Comparison of ENCODE assay signal across 16 cellular contexts in the genomic region with DNA sequence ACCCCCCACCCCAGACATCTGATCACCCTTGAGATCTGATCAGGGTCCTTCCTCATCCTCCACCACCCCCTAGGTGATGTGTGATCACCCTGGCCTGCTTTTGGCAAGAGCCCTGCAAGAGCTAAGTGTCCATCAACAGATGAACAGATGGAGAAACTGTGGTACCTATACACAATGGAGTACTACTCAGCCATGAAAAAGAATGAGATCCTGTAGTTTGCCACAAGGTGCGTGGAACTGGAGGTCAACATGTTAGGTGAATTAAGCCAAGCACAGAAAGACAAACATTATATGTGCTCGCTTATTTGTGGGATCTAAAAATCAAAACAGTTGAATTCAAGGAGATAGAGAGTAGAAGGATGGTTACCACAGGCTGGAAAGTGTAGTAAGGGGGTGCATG.
DNase-seq lines count a peak whose midpoint lies in the region; ATAC-seq and TF ChIP-seq lines count a peak whose summit lies in the region.
"Had no signal": no experiment of that assay in that cellular context is flagged by ENCODE, and none has a peak within 500 bp of the region (broad histone marks: within the 10 kb centered on the region; RNA-seq: fewer than 3 reads in every experiment).

No MANE protein-coding gene starts in this region.

- H3K4me3 ChIP-seq in BLaER1 = peak overlapping the region; percentile 46; the same call in 1 of the 2 replicates
- H3K4me3 ChIP-seq: tibial nerve had no signal

- H4K20me1 ChIP-seq in BLaER1 = no peaks in the 10 kb centered on the region

- no peaks in the 10 kb centered on the region for H3K36me3 ChIP-seq in BLaER1
- H3K36me3 ChIP-seq: tibial nerve had no signal

- no peaks in the 10 kb centered on the region for H3K27me3 Mint-ChIP-seq in CD4-positive, alpha-beta T cell
- H3K27me3 Mint-ChIP-seq in activated CD8-positive, alpha-beta T cell treated with anti-CD3 and anti-CD28 coated beads, Interleukin-2, amount 10 ng/mL, durations not matched to agents 7 days and 5 days (ENCODE audit: low read depth) = no peaks in the 10 kb centered on the region
- peaks cover 0 to 4% (median 3%) of the 10 kb centered on the region in 3 donors for H3K27me3 Mint-ChIP-seq in immature natural killer cell (ENCODE audit: low read depth in 3 of 3)
- H3K27me3 Mint-ChIP-seq: activated B cell treated with CpG ODN at 0.5 μM for 24 hours; stimulated activated naive CD8-positive, alpha-beta T cell treated with anti-CD3 and anti-CD28 coated beads, Interleukin-15, Interleukin-2, amounts not matched to agents 100 ng/mL and 50 ng/mL, for 24 hours had no signal

- H3K36me3 Mint-ChIP-seq in CD4-positive, alpha-beta T cell (ENCODE audit: low read depth) = peaks cover under 1% of the 10 kb centered on the region
- H3K36me3 Mint-ChIP-seq in activated CD8-positive, alpha-beta T cell treated with anti-CD3 and anti-CD28 coated beads, Interleukin-2, amount 10 ng/mL, durations not matched to agents 7 days and 5 days (ENCODE audit: low read depth) = peaks cover 21% of the 10 kb centered on the region
- H3K36me3 Mint-ChIP-seq in immature natural killer cell = peaks cover 0 to 3% (median 0%) of the 10 kb centered on the region in 3 donors

- H3K4me2 ChIP-seq in BLaER1 = peak overlapping the region; percentile 78

- CTCF ChIA-PET in CD4-positive, alpha-beta T cell (lab: Charles Lee) = no interaction called here
- CTCF ChIA-PET in activated CD8-positive, alpha-beta T cell treated with anti-CD3 and anti-CD28 coated beads, Interleukin-2, amount 10 ng/mL, durations not matched to agents 7 days and 5 days (lab: Charles Lee) = no interaction called here

- peak overlapping the region; percentile 72 for H3K9ac ChIP-seq in BLaER1

- peaks cover 17% of the 10 kb centered on the region for H3K9me3 ChIP-seq in BLaER1
- H3K9me3 ChIP-seq in CD4-positive, alpha-beta T cell (ENCODE audit: control insufficient read depth, low read length) = no peaks in the 10 kb centered on the region
- H3K9me3 ChIP-seq: tibial nerve had no signal

- peaks cover 62% of the 10 kb centered on the region for H3K4me1 ChIP-seq in BLaER1

- intact Hi-C loops in CD4-positive, alpha-beta T cell (cut with DNase I, micrococcal nuclease) = loop anchor here in 1 of 2 experiments (5.0 kb wide), 2 partner anchors 35 to 70 kb away; no protein-coding TSS in a partner anchor

- H3K9me3 Mint-ChIP-seq in CD4-positive, alpha-beta T cell = peaks cover 5% of the 10 kb centered on the region
- H3K9me3 Mint-ChIP-seq in activated CD8-positive, alpha-beta T cell treated with anti-CD3 and anti-CD28 coated beads, Interleukin-2, amount 10 ng/mL, durations not matched to agents 7 days and 5 days (ENCODE audit: insufficient read depth) = peaks cover 16% of the 10 kb centered on the region
- no peaks in the 10 kb centered on the region for H3K9me3 Mint-ChIP-seq in immature natural killer cell

- H3K4me3 Mint-ChIP-seq in CD4-positive, alpha-beta T cell = peak overlapping the region; percentile 13
- H3K4me3 Mint-ChIP-seq in activated CD8-positive, alpha-beta T cell treated with anti-CD3 and anti-CD28 coated beads, Interleukin-2, amount 10 ng/mL, durations not matched to agents 7 days and 5 days = no peak overlapping the region
- peak overlapping the region; percentile 55 to 92 (median 74) for H3K4me3 Mint-ChIP-seq in immature natural killer cell

- peaks cover 75% of the 10 kb centered on the region for H3K4me1 Mint-ChIP-seq in CD4-positive, alpha-beta T cell (ENCODE audit: low read depth)
- peaks cover 44% of the 10 kb centered on the region for H3K4me1 Mint-ChIP-seq in activated CD8-positive, alpha-beta T cell treated with anti-CD3 and anti-CD28 coated beads, Interleukin-2, amount 10 ng/mL, durations not matched to agents 7 days and 5 days (ENCODE audit: low read depth)
- H3K4me1 Mint-ChIP-seq in immature natural killer cell = peaks cover 59 to 60% of the 10 kb centered on the region in 2 donors

- ATAC-seq in CD4-positive, alpha-beta T cell (ENCODE audit: poor library complexity) = no peak
- ATAC-seq in activated CD8-positive, alpha-beta T cell treated with anti-CD3 and anti-CD28 coated beads, Interleukin-2, amount 10 ng/mL, durations not matched to agents 7 days and 5 days = no peak

- DNase-seq in CD4-positive, alpha-beta T cell = no peak
- no peak for DNase-seq in activated CD8-positive, alpha-beta T cell treated with anti-CD3 and anti-CD28 coated beads, Interleukin-2, amount 10 ng/mL, durations not matched to agents 7 days and 5 days
- DNase-seq in immature natural killer cell = no peak
- no peak for DNase-seq in NCI-H2227 treated with DMSO at 0.1 percent for 48 hours (lab: John Stamatoyannopoulos, UW)
- no peak for DNase-seq in midbrain (lab: John Stamatoyannopoulos, UW)
- no peak for DNase-seq in ecto neural progenitor cell (ENCODE audit: low spot score)
- DNase-seq: activated B cell treated with CpG ODN at 0.5 μM for 24 hours, Calu3, NCI-H1694, NCI-H2171 treated with DMSO at 0.1 percent for 48 hours, NCI-H69, nucleus accumbens, T1000 had no signal

- H3K27me3 ChIP-seq in BLaER1 = no peaks in the 10 kb centered on the region
- no peaks in the 10 kb centered on the region for H3K27me3 ChIP-seq in CD4-positive, alpha-beta T cell (ENCODE audit: control insufficient read depth, insufficient read depth, low read length)
- H3K27me3 ChIP-seq: tibial nerve had no signal

- peak overlapping the region; percentile 90 for H3K27ac ChIP-seq in BLaER1
- no peak overlapping the region for H3K27ac ChIP-seq in CD4-positive, alpha-beta T cell (ENCODE audit: low read depth, low read length)
- H3K27ac ChIP-seq: tibial nerve had no signal

- TF ChIP-seq CTCF in CD4-positive, alpha-beta T cell (IDR thresholded peaks at IDR 0.05) = no peak

- peak overlapping the region; percentile 88 for H3K27ac Mint-ChIP-seq in CD4-positive, alpha-beta T cell
- H3K27ac Mint-ChIP-seq in activated CD8-positive, alpha-beta T cell treated with anti-CD3 and anti-CD28 coated beads, Interleukin-2, amount 10 ng/mL, durations not matched to agents 7 days and 5 days = peak overlapping the region; percentile 99
- peak overlapping the region; percentile 81 to 97 (median 91) for H3K27ac Mint-ChIP-seq in immature natural killer cell

- POLR2A ChIA-PET in CD4-positive, alpha-beta T cell (lab: Charles Lee) = interaction anchor here (0.5 to 1.3 kb wide), 2 partner anchors 65 to 70 kb away, joined by 3 to 4 read pairs; no protein-coding TSS in a partner anchor
- POLR2A ChIA-PET in activated CD8-positive, alpha-beta T cell treated with anti-CD3 and anti-CD28 coated beads, Interleukin-2, amount 10 ng/mL, durations not matched to agents 7 days and 5 days (lab: Charles Lee) = no interaction called here
